In the genomic region with DNA sequence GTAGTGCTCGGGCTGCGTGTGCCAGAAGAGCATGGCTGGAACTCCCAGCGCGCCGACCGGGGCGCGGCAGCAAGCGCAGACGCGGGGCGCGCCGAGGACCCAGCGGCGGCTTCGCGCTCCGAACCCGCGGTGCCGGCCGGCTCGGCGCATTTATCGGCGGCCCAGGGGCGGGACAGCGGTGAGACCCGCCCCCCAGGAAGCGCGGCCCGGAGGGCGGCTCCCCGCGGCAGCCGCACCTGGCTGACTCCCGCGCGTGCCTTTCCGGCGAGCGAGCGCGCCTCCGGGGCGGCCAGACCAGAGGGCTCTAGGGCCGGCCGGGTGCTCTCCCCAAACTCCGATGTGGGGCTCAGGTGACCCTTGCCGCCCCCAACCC, we compare ENCODE assay signal across 9 cellular contexts. TPM values are rescaled to one million over a fixed set of nuclear protein-coding genes. Genes with fewer than 3 reads are reported as not detected.
DNase-seq lines count a peak whose midpoint lies in the region; ATAC-seq and TF ChIP-seq lines count a peak whose summit lies in the region.
"Had no signal": no experiment of that assay in that cellular context is flagged by ENCODE, and none has a peak within 500 bp of the region (broad histone marks: within the 10 kb centered on the region; RNA-seq: fewer than 3 reads in every experiment).

A gene with protein sequence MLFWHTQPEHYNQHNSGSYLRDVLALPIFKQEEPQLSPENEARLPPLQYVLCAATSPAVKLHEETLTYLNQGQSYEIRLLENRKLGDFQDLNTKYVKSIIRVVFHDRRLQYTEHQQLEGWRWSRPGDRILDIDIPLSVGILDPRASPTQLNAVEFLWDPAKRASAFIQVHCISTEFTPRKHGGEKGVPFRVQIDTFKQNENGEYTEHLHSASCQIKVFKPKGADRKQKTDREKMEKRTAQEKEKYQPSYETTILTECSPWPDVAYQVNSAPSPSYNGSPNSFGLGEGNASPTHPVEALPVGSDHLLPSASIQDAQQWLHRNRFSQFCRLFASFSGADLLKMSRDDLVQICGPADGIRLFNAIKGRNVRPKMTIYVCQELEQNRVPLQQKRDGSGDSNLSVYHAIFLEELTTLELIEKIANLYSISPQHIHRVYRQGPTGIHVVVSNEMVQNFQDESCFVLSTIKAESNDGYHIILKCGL (minus strand): TSS at position 126 of the 373 bp plus-strand sequence. CDS start 93 bp downstream, at position 33.

- peak; percentile 56 for ATAC-seq in HG02973 (IDR thresholded peaks at IDR 0.05; ENCODE audit: unreplicated experiment)
- ATAC-seq in T-helper 17 cell, result peak; percentile 25
- no peak for ATAC-seq in HG03378 (IDR thresholded peaks at IDR 0.05; ENCODE audit: unreplicated experiment)
- no peak for ATAC-seq in HG03442 (IDR thresholded peaks at IDR 0.05; ENCODE audit: unreplicated experiment)

- peaks cover 0 to 59% (median 0%) of the 10 kb centered on the region in 3 donors for H3K4me1 ChIP-seq in esophagus squamous epithelium
- H3K4me1 ChIP-seq in ovary (ENCODE audit: insufficient read depth), result peaks cover 2% of the 10 kb centered on the region

- peak within 1 kb of the TSS; percentile 65 to 92 (median 86) for H3K27ac ChIP-seq in esophagus squamous epithelium
- H3K27ac ChIP-seq in ovary, result no peak within 1 kb of the TSS

- H3K4me3 Mint-ChIP-seq in T-helper 17 cell, result peak within 1 kb of the TSS; percentile 88

- H3K4me3 ChIP-seq in GM06990 (replicated peaks; ENCODE audit: low read depth, low read length) (peak within 1 kb of the TSS; percentile 17), esophagus squamous epithelium (peak within 1 kb of the TSS; percentile 59 to 78 (median 76)), ovary (peak within 1 kb of the TSS; percentile 12)

- intact Hi-C loops in esophagus squamous epithelium (cut with DNase I), result no loop called here
- intact Hi-C loops in ovary (cut with DNase I), result no loop called here

- TF ChIP-seq EP300 in ovary (IDR thresholded peaks at IDR 0.05), result no peak

- H3K27me3 ChIP-seq in GM06990 (replicated peaks; ENCODE audit: control insufficient read depth, insufficient read depth, low read length) (no peaks in the 10 kb centered on the region; the same call in 1 of the 2 replicates), esophagus squamous epithelium (peaks cover 0 to 44% (median 0%) of the 10 kb centered on the region in 4 donors), ovary (no peaks in the 10 kb centered on the region)

- TF ChIP-seq POLR2A in esophagus squamous epithelium (IDR thresholded peaks at IDR 0.05), result peak in 3 of 4 donors; percentile 66 to 82 (median 80)
- no peak for TF ChIP-seq POLR2A in ovary (IDR thresholded peaks at IDR 0.05)

- WGBS in esophagus squamous epithelium, 2 donors, result 0 to 6% methylated on average over 2 of the region's 51 CpGs
- 0 to 1% (median 0%) methylated on average over 16 to 51 of the region's 51 CpGs for WGBS in ovary, 3 donors

- no peak for TF ChIP-seq CTCF in GM06990 (IDR thresholded peaks at IDR 0.05; ENCODE audit: insufficient read depth, low read length, poor library complexity, severe bottlenecking)
- TF ChIP-seq CTCF in esophagus squamous epithelium (IDR thresholded peaks at IDR 0.05), result no peak
- TF ChIP-seq CTCF in ovary (IDR thresholded peaks at IDR 0.05), result no peak

- peak; percentile 56 for DNase-seq in GM06990 (ENCODE audit: extremely low read depth, insufficient read length)
- no peak for DNase-seq in T-helper 17 cell
- DNase-seq in esophagus squamous epithelium (lab: John Stamatoyannopoulos, UW), result no peak
- DNase-seq in ovary, result no peak
- DNase-seq in globus pallidus (ENCODE audit: low spot score), result no peak

- H3K36me3 Mint-ChIP-seq in T-helper 17 cell (ENCODE audit: low read depth), result peaks cover 2% of the 10 kb centered on the region

- H3K4me1 Mint-ChIP-seq in T-helper 17 cell, result peaks cover 6% of the 10 kb centered on the region

- H3K9me3 ChIP-seq in T-helper 17 cell (ENCODE audit: control insufficient read depth, low read length, poor library complexity, severe bottlenecking) (no peaks in the 10 kb centered on the region), esophagus squamous epithelium (no peaks in the 10 kb centered on the region), ovary (no peaks in the 10 kb centered on the region)

- peaks cover 58% of the 10 kb centered on the region for H3K27me3 Mint-ChIP-seq in T-helper 17 cell

- H3K36me3 ChIP-seq in GM06990 (ENCODE audit: control insufficient read depth, insufficient read depth, low read length), result no peaks in the 10 kb centered on the region
- peaks cover 0 to 13% (median 0%) of the 10 kb centered on the region in 3 donors for H3K36me3 ChIP-seq in esophagus squamous epithelium
- no peaks in the 10 kb centered on the region for H3K36me3 ChIP-seq in ovary

- no peak within 1 kb of the TSS for H3K27ac Mint-ChIP-seq in T-helper 17 cell

RNA-seq across cellular contexts. Expression of the gene that starts here (rescaled TPM):
- under 1 TPM in 1 of 2 donors, not detected in 1; 0.02 TPM for total RNA-seq in T-helper 17 cell
- 10 to 100 TPM; 17.9 to 39.7 (median 24.0) TPM for total RNA-seq in esophagus squamous epithelium
- total RNA-seq in ovary, result 10 to 100 TPM in 1 of 7 donors, 1 to 10 TPM in 3, under 1 TPM in 2, not detected in 1; 0.13 to 13.8 (median 1.3) TPM
- polyA plus RNA-seq in ovary, result under 1 TPM; 0.05 to 0.17 TPM
- total RNA-seq: myocyte had no signal

Comparison
In these comparisons a context has a peak if more than half of its experiments do, and no peak if none do; other contexts are left out.
1. Peak in ATAC-seq in T-helper 17 cell; RNA of the gene not detected or under 1 TPM.
2. H3K4me3 ChIP-seq: peak in every context shown above with its lines; median percentile 76 in esophagus squamous epithelium; 17 in GM06990; 12 in ovary.
3. H3K27ac ChIP-seq: peak in esophagus squamous epithelium (4 of 4); none in ovary (0 of 2).